Comparison of ENCODE assay signal across 21 cellular contexts in the genomic region with DNA sequence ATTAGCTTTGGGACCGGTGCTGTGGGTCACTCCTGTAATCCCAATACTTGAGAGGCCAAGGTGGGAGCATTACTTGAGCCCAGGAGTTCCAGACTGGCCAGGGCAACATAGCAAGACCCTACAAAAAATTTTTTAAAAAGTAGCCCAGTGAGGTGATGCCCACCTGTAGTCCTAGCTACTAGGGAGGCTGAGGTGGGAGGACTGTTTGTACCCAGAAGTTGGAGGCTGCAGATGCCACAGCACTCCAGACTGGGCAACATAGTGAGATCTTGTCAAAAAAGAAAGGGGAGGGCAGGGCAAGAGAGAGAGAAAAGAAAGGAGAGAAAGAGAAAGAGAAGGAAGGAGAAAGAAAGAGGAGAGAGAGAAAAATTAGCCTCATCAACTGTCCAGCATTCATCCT.
"Had no signal": no experiment of that assay in that cellular context is flagged by ENCODE, and none has a peak within 500 bp of the region (broad histone marks: within the 10 kb centered on the region; RNA-seq: fewer than 3 reads in every experiment).

No MANE protein-coding gene starts in this region.

- H3K9me3 ChIP-seq: esophagus muscularis mucosa, gastrocnemius medialis, heart right ventricle, neutrophil, suprapubic skin, thyroid gland, upper lobe of left lung, vagina had no signal

- H3K4me3 ChIP-seq: esophagus muscularis mucosa, gastrocnemius medialis, heart right ventricle, suprapubic skin, thyroid gland, upper lobe of left lung, vagina had no signal

- H3K27ac ChIP-seq: epithelial cell of prostate, esophagus muscularis mucosa, gastrocnemius medialis, heart right ventricle, neutrophil, suprapubic skin, thyroid gland, upper lobe of left lung, vagina had no signal

- H3K27ac Mint-ChIP-seq: stimulated activated effector memory CD8-positive, alpha-beta T cell treated with anti-CD3 and anti-CD28 coated beads, Interleukin-12 subunit alpha, Interleukin-12 subunit beta, amount 100 ng/mL, for 72 hours had no signal

- H3K9me3 Mint-ChIP-seq: naive thymus-derived CD4-positive, alpha-beta T cell; stimulated activated effector memory CD8-positive, alpha-beta T cell treated with anti-CD3 and anti-CD28 coated beads, Interleukin-12 subunit alpha, Interleukin-12 subunit beta, amount 100 ng/mL, for 72 hours had no signal

- ATAC-seq: gastrocnemius medialis; heart right ventricle; left lobe of liver; naive thymus-derived CD4-positive, alpha-beta T cell; stimulated activated effector memory CD8-positive, alpha-beta T cell treated with anti-CD3 and anti-CD28 coated beads, Interleukin-12 subunit alpha, Interleukin-12 subunit beta, amount 100 ng/mL, for 72 hours; stimulated activated naive CD8-positive, alpha-beta T cell treated with anti-CD3 and anti-CD28 coated beads, Interleukin-15, Interleukin-2, amounts not matched to agents 100 U/mL and 50 U/mL, for 24 hours had no signal

- DNase-seq: cortex of kidney; effector memory CD4-positive, alpha-beta T cell; gastrocnemius medialis; heart right ventricle; hypothalamus; islet precursor cell; mammary epithelial cell; naive thymus-derived CD4-positive, alpha-beta T cell; small intestine; stimulated activated CD4-positive, alpha-beta T cell treated with anti-CD3 and anti-CD28 coated beads, Interleukin-2, amount 100 ng/mL, for 48 hours; stimulated activated CD8-positive, alpha-beta memory T cell treated with anti-CD3 and anti-CD28 coated beads, Interleukin-4, amount 100 ng/mL, for 48 hours; stimulated activated naive CD8-positive, alpha-beta T cell treated with anti-CD3 and anti-CD28 coated beads, Interleukin-15, Interleukin-2, amounts not matched to agents 100 U/mL and 50 U/mL, for 24 hours; thyroid gland; upper lobe of left lung had no signal

- H3K27me3 ChIP-seq: esophagus muscularis mucosa, gastrocnemius medialis, heart right ventricle, suprapubic skin, thyroid gland, upper lobe of left lung, vagina had no signal

- H3K4me3 Mint-ChIP-seq: naive thymus-derived CD4-positive, alpha-beta T cell; stimulated activated effector memory CD8-positive, alpha-beta T cell treated with anti-CD3 and anti-CD28 coated beads, Interleukin-12 subunit alpha, Interleukin-12 subunit beta, amount 100 ng/mL, for 72 hours had no signal

- H3K36me3 Mint-ChIP-seq: naive thymus-derived CD4-positive, alpha-beta T cell; stimulated activated effector memory CD8-positive, alpha-beta T cell treated with anti-CD3 and anti-CD28 coated beads, Interleukin-12 subunit alpha, Interleukin-12 subunit beta, amount 100 ng/mL, for 72 hours had no signal

- H3K36me3 ChIP-seq: esophagus muscularis mucosa, gastrocnemius medialis, neutrophil, suprapubic skin, thyroid gland, upper lobe of left lung, vagina had no signal
